ENCODE assay signal across 11 cellular contexts in the genomic region with DNA sequence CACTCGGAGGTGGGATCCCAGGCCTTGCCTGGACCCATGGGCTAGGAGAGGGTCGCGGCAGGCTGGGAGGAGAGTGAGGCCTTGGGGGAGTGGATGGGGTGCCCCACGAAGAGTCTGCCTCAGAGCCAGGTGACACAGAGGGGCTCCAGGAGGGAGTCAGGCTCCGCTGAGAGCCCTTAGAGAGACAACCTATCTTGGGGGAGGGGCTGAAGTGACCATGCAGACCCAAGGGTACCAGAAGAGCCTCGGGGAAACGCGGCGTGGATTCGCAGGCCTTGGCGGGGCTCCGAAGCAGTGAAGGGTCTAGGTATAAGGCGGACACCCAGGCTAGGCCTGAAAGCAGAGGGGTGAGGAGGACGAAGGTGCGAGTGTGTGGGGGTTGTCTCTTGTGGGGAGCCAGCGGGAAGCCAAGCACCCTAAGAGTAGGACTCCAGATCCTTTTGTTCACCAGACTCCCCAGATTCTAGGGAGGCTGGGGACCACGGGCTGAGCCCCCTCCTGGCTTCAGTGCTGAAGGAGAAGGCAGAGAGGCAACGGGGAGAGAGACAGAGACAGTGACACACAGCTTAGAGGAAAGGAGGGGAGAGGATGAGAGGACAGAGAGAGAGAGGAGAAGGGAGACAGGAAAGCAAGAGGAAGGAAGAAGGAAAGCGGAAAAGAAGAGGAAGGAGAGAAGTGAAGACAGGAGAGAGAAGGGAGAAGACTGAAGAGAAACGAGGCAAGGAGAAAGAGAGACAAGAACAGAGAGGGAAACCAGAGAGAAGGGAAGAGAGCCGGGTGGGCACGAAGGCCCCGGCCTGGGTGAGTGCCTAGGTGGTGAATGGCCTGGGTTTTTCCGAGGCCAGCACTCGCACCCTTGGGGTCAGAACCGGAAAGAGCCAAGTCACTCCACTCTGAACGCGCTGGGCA. TPM values are rescaled to one million over a fixed set of nuclear protein-coding genes. Genes with fewer than 3 reads are reported as not detected.
DNase-seq lines count a peak whose midpoint lies in the region; ATAC-seq and TF ChIP-seq lines count a peak whose summit lies in the region.
"Had no signal": no experiment of that assay in that cellular context is flagged by ENCODE, and none has a peak within 500 bp of the region (broad histone marks: within the 10 kb centered on the region; RNA-seq: fewer than 3 reads in every experiment).

No MANE protein-coding gene starts in this region.

- H3K4me3 ChIP-seq in CD8-positive, alpha-beta T cell (ENCODE audit: low read depth, low read length) = no peak overlapping the region
- H3K4me3 ChIP-seq in KMS-11 (IDR thresholded peaks at IDR 0.05; ENCODE audit: insufficient read depth, low read depth, low read length) (no peak overlapping the region), coronary artery (peak overlapping the region; percentile 67), neuronal stem cell (ENCODE audit: low read length in 2 of 2) (peak overlapping the region in 1 of 2 donors; percentile 56)

- H3K9ac ChIP-seq in KMS-11 (no peak overlapping the region), neuronal stem cell (ENCODE audit: low read depth, low read length, poor library complexity) (no peak overlapping the region)

- H3K4me1 ChIP-seq in CD8-positive, alpha-beta T cell (ENCODE audit: insufficient read depth, low read length) = peaks cover 24% of the 10 kb centered on the region
- H3K4me1 ChIP-seq in KMS-11 (ENCODE audit: low read depth, poor library complexity, severe bottlenecking) (no peaks in the 10 kb centered on the region), neuronal stem cell (ENCODE audit: control insufficient read depth in 2 of 2, insufficient read depth in 1 of 2, low read depth in 1 of 2, low read length in 2 of 2) (peaks cover 0 to 1% of the 10 kb centered on the region in 2 donors)

- no peaks in the 10 kb centered on the region for H3K36me3 Mint-ChIP-seq in CD8-positive, alpha-beta T cell

- no peaks in the 10 kb centered on the region for H3K36me3 ChIP-seq in CD8-positive, alpha-beta T cell (ENCODE audit: insufficient read depth, low read length)
- H3K36me3 ChIP-seq in KMS-11 (ENCODE audit: insufficient read depth) (no peaks in the 10 kb centered on the region), neuronal stem cell (replicated peaks in 1 of 2; ENCODE audit: control insufficient read depth in 2 of 2, insufficient read depth in 2 of 2, low read length in 2 of 2) (no peaks in the 10 kb centered on the region)

- CTCF ChIA-PET in CD8-positive, alpha-beta T cell (lab: Charles Lee) = interaction anchor here (1.5 kb wide), 1 partner anchor 21 kb away, joined by 6 read pairs; no protein-coding TSS in a partner anchor

- H4K91ac ChIP-seq in neuronal stem cell (ENCODE audit: low read depth, low read length, poor library complexity) = no peak overlapping the region

- H2AFZ ChIP-seq in KMS-11 (ENCODE audit: low read depth) (peak overlapping the region; percentile 10; the same call in 1 of the 2 replicates), neuronal stem cell (ENCODE audit: low read length) (peak overlapping the region; percentile 66)

- H3K4me2 ChIP-seq in KMS-11 (no peak overlapping the region; the same call in 1 of the 2 replicates), neuronal stem cell (ENCODE audit: insufficient read depth, low read length, poor library complexity, severe bottlenecking) (no peak overlapping the region)

- H3K9me3 ChIP-seq in CD8-positive, alpha-beta T cell (ENCODE audit: low read length) = no peaks in the 10 kb centered on the region
- H3K9me3 ChIP-seq in neuronal stem cell (replicated peaks in 1 of 2; ENCODE audit: control insufficient read depth in 2 of 2, insufficient read depth in 1 of 2, low read depth in 1 of 2, low read length in 2 of 2) = peaks cover 5 to 6% of the 10 kb centered on the region in 2 donors

- no peak overlapping the region for H3K27ac Mint-ChIP-seq in CD8-positive, alpha-beta T cell

- H4K20me1 ChIP-seq in KMS-11 (ENCODE audit: insufficient read depth) = no peaks in the 10 kb centered on the region

- no peak overlapping the region for H2BK5ac ChIP-seq in neuronal stem cell (ENCODE audit: low read length)

- H2BK12ac ChIP-seq in neuronal stem cell (ENCODE audit: low read length) = no peak overlapping the region

- H3K27me3 Mint-ChIP-seq in CD8-positive, alpha-beta T cell (ENCODE audit: low read depth) = peaks cover 81% of the 10 kb centered on the region

- no peak for DNase-seq in CD8-positive, alpha-beta T cell
- no peak for DNase-seq in coronary artery (ENCODE audit: low spot score)
- no peak for DNase-seq in neuronal stem cell (ENCODE audit: low spot score)
- DNase-seq in NCI-H1436 (lab: John Stamatoyannopoulos, UW) = no peak
- no peak for DNase-seq in MV-4-11 (lab: John Stamatoyannopoulos, UW)
- DNase-seq: GF-D8, RPMI8226 had no signal

- H2BK120ac ChIP-seq in neuronal stem cell (ENCODE audit: low read depth, low read length) = no peak overlapping the region

- H3K18ac ChIP-seq in neuronal stem cell (ENCODE audit: low read length) = no peak overlapping the region

- H2BK15ac ChIP-seq in neuronal stem cell (ENCODE audit: low read length) = no peak overlapping the region

- no CpG with 5 or more reads among the region's 28 CpGs for WGBS in neuronal stem cell (ENCODE audit: extremely low coverage in 2 of 2, insufficient read length in 2 of 2, insufficient replicate concordance in 1 of 2), 2 donors

- no peak for TF ChIP-seq CTCF in CD8-positive, alpha-beta T cell (IDR thresholded peaks at IDR 0.05)
- TF ChIP-seq CTCF in KMS-11 (conservative IDR thresholded peaks at IDR 0.05; ENCODE audit: low read depth, low read length) (no peak), coronary artery (IDR thresholded peaks at IDR 0.05) (no peak)

- POLR2A ChIA-PET in CD8-positive, alpha-beta T cell (lab: Charles Lee) = no interaction called here

- intact Hi-C loops in CD8-positive, alpha-beta T cell (cut with DNase I, micrococcal nuclease) = no loop called here

- peak; percentile 13 for ATAC-seq in CD8-positive, alpha-beta T cell
- ATAC-seq in GM19395 (IDR thresholded peaks at IDR 0.05; ENCODE audit: unreplicated experiment) (no peak), GM21528 (IDR thresholded peaks at IDR 0.05; ENCODE audit: low FRiP score, unreplicated experiment) (no peak)
- ATAC-seq: right cardiac atrium had no signal

- no peak overlapping the region for H2AK5ac ChIP-seq in neuronal stem cell (ENCODE audit: low read depth, low read length)

- no peak overlapping the region for H3K23ac ChIP-seq in neuronal stem cell (ENCODE audit: low read depth, low read length, poor library complexity)

- no peaks in the 10 kb centered on the region for H3K79me2 ChIP-seq in KMS-11 (ENCODE audit: insufficient read depth, low read depth)

- H3K4me3 Mint-ChIP-seq in CD8-positive, alpha-beta T cell = peak overlapping the region; percentile 66

- peaks cover 31% of the 10 kb centered on the region for H3K4me1 Mint-ChIP-seq in CD8-positive, alpha-beta T cell (ENCODE audit: low read depth)

- no peaks in the 10 kb centered on the region for H3K79me1 ChIP-seq in neuronal stem cell (ENCODE audit: low read depth, low read length)

- H3K9me3 Mint-ChIP-seq in CD8-positive, alpha-beta T cell = no peaks in the 10 kb centered on the region

- no peak overlapping the region for H3K4ac ChIP-seq in neuronal stem cell (ENCODE audit: low read length)

- peaks cover 76% of the 10 kb centered on the region for H3K27me3 ChIP-seq in CD8-positive, alpha-beta T cell (ENCODE audit: insufficient read depth, low read length)
- H3K27me3 ChIP-seq in KMS-11 (ENCODE audit: insufficient read depth, low read depth) (no peaks in the 10 kb centered on the region), neuronal stem cell (ENCODE audit: control insufficient read depth in 3 of 3, insufficient read depth in 3 of 3, low read depth in 1 of 3, low read length in 3 of 3) (peaks cover 69 to 98% (median 97%) of the 10 kb centered on the region in 3 experiments)

- no peak overlapping the region for H3K14ac ChIP-seq in neuronal stem cell (ENCODE audit: low read length)

- no peak overlapping the region for H4K8ac ChIP-seq in neuronal stem cell (ENCODE audit: low read depth, low read length)

- no peak overlapping the region for H3K27ac ChIP-seq in CD8-positive, alpha-beta T cell (ENCODE audit: low read depth, low read length)
- H3K27ac ChIP-seq in KMS-11 = no peak overlapping the region
- no peak overlapping the region for H3K27ac ChIP-seq in coronary artery
- no peak overlapping the region for H3K27ac ChIP-seq in neuronal stem cell (replicated peaks; ENCODE audit: low read length)

RNA-seq across cellular contexts. Expression of a gene that starts 1.1 kb away (rescaled TPM):
- total RNA-seq in CD8-positive, alpha-beta T cell = not detected
- not detected for polyA plus RNA-seq in neuronal stem cell (2013, experiment 1 of 2)
- polyA plus RNA-seq in neuronal stem cell (2013, experiment 2 of 2) = not detected
- total RNA-seq: right cardiac atrium had no signal
- polyA plus RNA-seq: right cardiac atrium had no signal

RNA-seq across cellular contexts. Expression of a gene that starts 6.4 kb away (rescaled TPM):
- not detected for total RNA-seq in CD8-positive, alpha-beta T cell
- not detected for polyA plus RNA-seq in neuronal stem cell (2013, experiment 1 of 2)
- not detected for polyA plus RNA-seq in neuronal stem cell (2013, experiment 2 of 2)
- total RNA-seq: right cardiac atrium had no signal
- polyA plus RNA-seq: right cardiac atrium had no signal

RNA-seq across cellular contexts. Expression of a gene that starts 10.6 kb away (rescaled TPM):
- not detected for total RNA-seq in CD8-positive, alpha-beta T cell
- not detected for polyA plus RNA-seq in neuronal stem cell (2013, experiment 1 of 2)
- polyA plus RNA-seq in neuronal stem cell (2013, experiment 2 of 2) = not detected
- total RNA-seq: right cardiac atrium had no signal
- polyA plus RNA-seq: right cardiac atrium had no signal

RNA-seq across cellular contexts. Expression of a gene that starts 13.5 kb away (rescaled TPM):
- total RNA-seq in CD8-positive, alpha-beta T cell = not detected
- 0.03 TPM for polyA plus RNA-seq in neuronal stem cell (2013, experiment 1 of 2)
- 0.03 TPM for polyA plus RNA-seq in neuronal stem cell (2013, experiment 2 of 2)
- total RNA-seq: right cardiac atrium had no signal
- polyA plus RNA-seq: right cardiac atrium had no signal

RNA-seq across cellular contexts. Expression of a gene that starts 16.5 kb away (rescaled TPM):
- total RNA-seq in CD8-positive, alpha-beta T cell = not detected
- not detected for polyA plus RNA-seq in neuronal stem cell (2013, experiment 1 of 2)
- polyA plus RNA-seq in neuronal stem cell (2013, experiment 2 of 2) = not detected
- total RNA-seq: right cardiac atrium had no signal
